Comparison of ENCODE assay signal across 20 cellular contexts in genomic region chr1:20174937-20175666, GRCh38. TPM values are rescaled to one million over a fixed set of nuclear protein-coding genes. Genes with fewer than 3 reads are reported as not detected.
DNase-seq lines count a peak whose midpoint lies in the region; ATAC-seq and TF ChIP-seq lines count a peak whose summit lies in the region.
"Had no signal": no experiment of that assay in that cellular context is flagged by ENCODE, and none has a peak within 500 bp of the region (broad histone marks: within the 10 kb centered on the region; RNA-seq: fewer than 3 reads in every experiment).

No MANE protein-coding gene starts in this region.

- no peak for TF ChIP-seq CTCF in NB4 (IDR thresholded peaks at IDR 0.05; ENCODE audit: low read depth, low read length)
- no peak for TF ChIP-seq CTCF in omental fat pad (IDR thresholded peaks at IDR 0.05)

- peak; percentile 58 for ATAC-seq in activated naive CD8-positive, alpha-beta T cell treated with anti-CD3 and anti-CD28 coated beads, Interleukin-2, amount 50 U/mL, for 24 hours
- peak; percentile 40 for ATAC-seq in stimulated activated memory B cell treated with anti-CD40 and anti-IgM and Interleukin-4, amounts not matched to agents 10 μg/mL and 1 μg/mL and 100 μg/mL, for 72 hours
- no peak for ATAC-seq in omental fat pad (ENCODE audit: low FRiP score)
- ATAC-seq: A549, GM12878 had no signal

- intact Hi-C loops in activated CD4-positive, alpha-beta T cell treated with anti-CD3 and anti-CD28 coated beads, Interleukin-2, amount 10 ng/mL, durations not matched to agents 24 days and 14 days (cut with micrococcal nuclease): loop anchor here (1.0 kb wide), 1 partner anchor 11 kb away; the partner anchor contains the start of genes PLA2G2C and UBXN10

- no peaks in the 10 kb centered on the region for H3K27me3 Mint-ChIP-seq in activated CD4-positive, alpha-beta T cell treated with anti-CD3 and anti-CD28 coated beads, Interleukin-2, amount 10 ng/mL, durations not matched to agents 24 days and 14 days
- peaks cover 8% of the 10 kb centered on the region for H3K27me3 Mint-ChIP-seq in activated CD4-positive, alpha-beta T cell treated with anti-CD3 and anti-CD28 coated beads, Interleukin-2, amount 10 ng/mL, durations not matched to agents 7 days and 5 days
- H3K27me3 Mint-ChIP-seq in activated naive CD8-positive, alpha-beta T cell treated with anti-CD3 and anti-CD28 coated beads, Interleukin-2, amount 50 U/mL, for 24 hours: peaks cover 4% of the 10 kb centered on the region
- no peaks in the 10 kb centered on the region for H3K27me3 Mint-ChIP-seq in stimulated activated memory B cell treated with anti-CD40 and anti-IgM and Interleukin-4, amounts not matched to agents 10 μg/mL and 1 μg/mL and 100 μg/mL, for 72 hours

- DNase-seq in activated CD4-positive, alpha-beta T cell treated with anti-CD3 and anti-CD28 coated beads, Interleukin-2, amount 10 ng/mL, durations not matched to agents 24 days and 14 days: no peak
- DNase-seq in activated CD4-positive, alpha-beta T cell treated with anti-CD3 and anti-CD28 coated beads, Interleukin-2, amount 10 ng/mL, durations not matched to agents 7 days and 5 days: no peak
- DNase-seq in NB4 (ENCODE audit: low read depth) (peak; percentile 89), erythroblast (lab: John Stamatoyannopoulos, UW) (no peak), omental fat pad (ENCODE audit: low spot score) (no peak), NCI-H1417 treated with DMSO at 0.1 percent for 48 hours (lab: John Stamatoyannopoulos, UW) (no peak)
- DNase-seq in activated naive CD8-positive, alpha-beta T cell treated with anti-CD3 and anti-CD28 coated beads, Interleukin-2, amount 50 U/mL, for 24 hours: no peak
- DNase-seq: activated gamma-delta T cell treated with Interleukin-2 at 50 U/mL for 16 hours; heart right ventricle; IMR-90; NCI-H2227 treated with DMSO at 0.1 percent for 48 hours; occipital lobe; stimulated activated CD4-positive, alpha-beta T cell treated with anti-CD3 and anti-CD28 coated beads, Interleukin-4, amount 100 ng/mL, for 4 hours had no signal

- peak overlapping the region; percentile 76 for H3K4me3 ChIP-seq in NB4 (ENCODE audit: low read depth, low read length)
- H3K4me3 ChIP-seq: A549, esophagus muscularis mucosa, GM12878, heart right ventricle had no signal

- no peak for TF ChIP-seq POLR2A in NB4 (IDR thresholded peaks at IDR 0.05; ENCODE audit: extremely low read depth, insufficient read length)
- no peak for TF ChIP-seq POLR2A in erythroblast (IDR thresholded peaks at IDR 0.05; ENCODE audit: low read length)

- CTCF ChIA-PET in activated CD4-positive, alpha-beta T cell treated with anti-CD3 and anti-CD28 coated beads, Interleukin-2, amount 10 ng/mL, durations not matched to agents 7 days and 5 days (lab: Charles Lee): interaction anchor here (0.9 to 3.3 kb wide), 3 partner anchors 9 to 23 kb away, joined by 3 to 15 read pairs (median 3); no protein-coding TSS in a partner anchor

- H3K4me1 Mint-ChIP-seq in activated CD4-positive, alpha-beta T cell treated with anti-CD3 and anti-CD28 coated beads, Interleukin-2, amount 10 ng/mL, durations not matched to agents 24 days and 14 days: peaks cover 30% of the 10 kb centered on the region
- peaks cover 12% of the 10 kb centered on the region for H3K4me1 Mint-ChIP-seq in activated CD4-positive, alpha-beta T cell treated with anti-CD3 and anti-CD28 coated beads, Interleukin-2, amount 10 ng/mL, durations not matched to agents 7 days and 5 days
- peaks cover 39% of the 10 kb centered on the region for H3K4me1 Mint-ChIP-seq in activated naive CD8-positive, alpha-beta T cell treated with anti-CD3 and anti-CD28 coated beads, Interleukin-2, amount 50 U/mL, for 24 hours
- H3K4me1 Mint-ChIP-seq in stimulated activated memory B cell treated with anti-CD40 and anti-IgM and Interleukin-4, amounts not matched to agents 10 μg/mL and 1 μg/mL and 100 μg/mL, for 72 hours: peaks cover 23% of the 10 kb centered on the region

- peak overlapping the region; percentile 36 for H3K4me3 Mint-ChIP-seq in activated CD4-positive, alpha-beta T cell treated with anti-CD3 and anti-CD28 coated beads, Interleukin-2, amount 10 ng/mL, durations not matched to agents 24 days and 14 days
- no peak overlapping the region for H3K4me3 Mint-ChIP-seq in activated CD4-positive, alpha-beta T cell treated with anti-CD3 and anti-CD28 coated beads, Interleukin-2, amount 10 ng/mL, durations not matched to agents 7 days and 5 days
- peak overlapping the region; percentile 71 for H3K4me3 Mint-ChIP-seq in activated naive CD8-positive, alpha-beta T cell treated with anti-CD3 and anti-CD28 coated beads, Interleukin-2, amount 50 U/mL, for 24 hours
- H3K4me3 Mint-ChIP-seq in stimulated activated memory B cell treated with anti-CD40 and anti-IgM and Interleukin-4, amounts not matched to agents 10 μg/mL and 1 μg/mL and 100 μg/mL, for 72 hours: no peak overlapping the region
- H3K4me3 Mint-ChIP-seq: mesothelial cell of epicardium, type B pancreatic cell had no signal

- H3K36me3 Mint-ChIP-seq in activated CD4-positive, alpha-beta T cell treated with anti-CD3 and anti-CD28 coated beads, Interleukin-2, amount 10 ng/mL, durations not matched to agents 24 days and 14 days (ENCODE audit: low read depth): peaks cover 6% of the 10 kb centered on the region
- H3K36me3 Mint-ChIP-seq in activated CD4-positive, alpha-beta T cell treated with anti-CD3 and anti-CD28 coated beads, Interleukin-2, amount 10 ng/mL, durations not matched to agents 7 days and 5 days (ENCODE audit: low read depth): peaks cover 6% of the 10 kb centered on the region
- peaks cover 3% of the 10 kb centered on the region for H3K36me3 Mint-ChIP-seq in activated naive CD8-positive, alpha-beta T cell treated with anti-CD3 and anti-CD28 coated beads, Interleukin-2, amount 50 U/mL, for 24 hours (ENCODE audit: low read depth)
- no peaks in the 10 kb centered on the region for H3K36me3 Mint-ChIP-seq in stimulated activated memory B cell treated with anti-CD40 and anti-IgM and Interleukin-4, amounts not matched to agents 10 μg/mL and 1 μg/mL and 100 μg/mL, for 72 hours
- H3K36me3 Mint-ChIP-seq: mesothelial cell of epicardium had no signal

- POLR2A ChIA-PET in activated CD4-positive, alpha-beta T cell treated with anti-CD3 and anti-CD28 coated beads, Interleukin-2, amount 10 ng/mL, durations not matched to agents 7 days and 5 days (lab: Charles Lee): no interaction called here

- peak overlapping the region; percentile 23 for H3K27ac Mint-ChIP-seq in activated CD4-positive, alpha-beta T cell treated with anti-CD3 and anti-CD28 coated beads, Interleukin-2, amount 10 ng/mL, durations not matched to agents 24 days and 14 days
- no peak overlapping the region for H3K27ac Mint-ChIP-seq in activated CD4-positive, alpha-beta T cell treated with anti-CD3 and anti-CD28 coated beads, Interleukin-2, amount 10 ng/mL, durations not matched to agents 7 days and 5 days
- peak overlapping the region; percentile 88 for H3K27ac Mint-ChIP-seq in activated naive CD8-positive, alpha-beta T cell treated with anti-CD3 and anti-CD28 coated beads, Interleukin-2, amount 50 U/mL, for 24 hours
- H3K27ac Mint-ChIP-seq in stimulated activated memory B cell treated with anti-CD40 and anti-IgM and Interleukin-4, amounts not matched to agents 10 μg/mL and 1 μg/mL and 100 μg/mL, for 72 hours: peak overlapping the region; percentile 35
- H3K27ac Mint-ChIP-seq: mesothelial cell of epicardium, type B pancreatic cell had no signal

- H3K9me3 Mint-ChIP-seq in activated CD4-positive, alpha-beta T cell treated with anti-CD3 and anti-CD28 coated beads, Interleukin-2, amount 10 ng/mL, durations not matched to agents 24 days and 14 days: peaks cover 11% of the 10 kb centered on the region
- H3K9me3 Mint-ChIP-seq in activated CD4-positive, alpha-beta T cell treated with anti-CD3 and anti-CD28 coated beads, Interleukin-2, amount 10 ng/mL, durations not matched to agents 7 days and 5 days: peaks cover 8% of the 10 kb centered on the region
- peaks cover 8% of the 10 kb centered on the region for H3K9me3 Mint-ChIP-seq in activated naive CD8-positive, alpha-beta T cell treated with anti-CD3 and anti-CD28 coated beads, Interleukin-2, amount 50 U/mL, for 24 hours
- H3K9me3 Mint-ChIP-seq in stimulated activated memory B cell treated with anti-CD40 and anti-IgM and Interleukin-4, amounts not matched to agents 10 μg/mL and 1 μg/mL and 100 μg/mL, for 72 hours: peaks cover 11% of the 10 kb centered on the region

RNA-seq across cellular contexts. Expression of gene UBXN10, which starts 10.8 kb away (rescaled TPM):
- total RNA-seq in activated CD4-positive, alpha-beta T cell treated with anti-CD3 and anti-CD28 coated beads, Interleukin-2, amount 10 ng/mL, durations not matched to agents 24 days and 14 days: 1.2 and 1.3 TPM in 2 replicates
- under 1 TPM; 0.21 to 0.22 TPM for total RNA-seq in activated CD4-positive, alpha-beta T cell treated with anti-CD3 and anti-CD28 coated beads, Interleukin-2, amount 10 ng/mL, durations not matched to agents 7 days and 5 days
- 1 to 10 TPM in 2 of 4 donors, under 1 TPM in 2; 0.32 to 2.1 (median 1.2) TPM for total RNA-seq in omental fat pad
- total RNA-seq: GM12878, IMR-90 had no signal

RNA-seq across cellular contexts. Expression of gene PLA2G2C, which starts 11.2 kb away (rescaled TPM):
- total RNA-seq in activated CD4-positive, alpha-beta T cell treated with anti-CD3 and anti-CD28 coated beads, Interleukin-2, amount 10 ng/mL, durations not matched to agents 24 days and 14 days: 0.28 and 0.40 TPM in 2 replicates
- total RNA-seq in activated CD4-positive, alpha-beta T cell treated with anti-CD3 and anti-CD28 coated beads, Interleukin-2, amount 10 ng/mL, durations not matched to agents 7 days and 5 days: not detected
- not detected for total RNA-seq in omental fat pad
- total RNA-seq: GM12878, heart right ventricle, IMR-90, occipital lobe, skeletal muscle tissue had no signal

RNA-seq across cellular contexts. Expression of gene PLA2G2F, which starts 36.0 kb away (rescaled TPM):
- not detected in 2 replicates for total RNA-seq in activated CD4-positive, alpha-beta T cell treated with anti-CD3 and anti-CD28 coated beads, Interleukin-2, amount 10 ng/mL, durations not matched to agents 24 days and 14 days
- total RNA-seq in activated CD4-positive, alpha-beta T cell treated with anti-CD3 and anti-CD28 coated beads, Interleukin-2, amount 10 ng/mL, durations not matched to agents 7 days and 5 days: not detected
- not detected for total RNA-seq in omental fat pad
- total RNA-seq: esophagus muscularis mucosa, GM12878, heart right ventricle, IMR-90, mesothelial cell of epicardium, occipital lobe, skeletal muscle tissue had no signal

RNA-seq across cellular contexts. Expression of gene PLA2G2D, which starts 55.8 kb away (rescaled TPM):
- not detected in 2 replicates for total RNA-seq in activated CD4-positive, alpha-beta T cell treated with anti-CD3 and anti-CD28 coated beads, Interleukin-2, amount 10 ng/mL, durations not matched to agents 24 days and 14 days
- total RNA-seq in activated CD4-positive, alpha-beta T cell treated with anti-CD3 and anti-CD28 coated beads, Interleukin-2, amount 10 ng/mL, durations not matched to agents 7 days and 5 days: not detected
- total RNA-seq in omental fat pad: not detected
- total RNA-seq: esophagus muscularis mucosa, IMR-90, mesothelial cell of epicardium, occipital lobe, skeletal muscle tissue had no signal

Comparison
In these comparisons a context has a peak if more than half of its experiments do, and no peak if none do; other contexts are left out.
1. H3K4me3 Mint-ChIP-seq: peak in activated CD4-positive, alpha-beta T cell treated with anti-CD3 and anti-CD28 coated beads, Interleukin-2, amount 10 ng/mL, durations not matched to agents 24 days and 14 days (single experiment) and activated naive CD8-positive, alpha-beta T cell treated with anti-CD3 and anti-CD28 coated beads, Interleukin-2, amount 50 U/mL, for 24 hours (single experiment); none in activated CD4-positive, alpha-beta T cell treated with anti-CD3 and anti-CD28 coated beads, Interleukin-2, amount 10 ng/mL, durations not matched to agents 7 days and 5 days (single experiment) and stimulated activated memory B cell treated with anti-CD40 and anti-IgM and Interleukin-4, amounts not matched to agents 10 μg/mL and 1 μg/mL and 100 μg/mL, for 72 hours (single experiment).